34 cellular contexts compared by ENCODE assay signal in the genomic region with DNA sequence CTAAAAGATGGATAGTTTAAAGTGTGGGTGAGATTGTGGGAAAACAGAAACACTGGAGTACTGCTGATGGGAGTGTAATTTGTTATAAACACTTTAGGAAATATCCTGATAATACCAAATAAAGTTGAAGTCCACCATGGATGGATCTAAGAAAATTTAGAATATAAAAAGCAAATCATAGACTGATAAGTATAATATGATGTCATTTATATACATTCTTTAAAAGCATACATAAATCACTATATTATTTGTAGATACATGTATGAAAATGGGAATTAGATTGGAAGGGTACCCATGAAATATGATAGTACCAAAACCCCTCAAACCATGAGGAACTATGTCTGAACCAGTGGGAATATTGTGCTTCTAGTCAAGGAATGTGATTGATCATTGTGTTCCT. TPM values are rescaled to one million over a fixed set of nuclear protein-coding genes. Genes with fewer than 3 reads are reported as not detected.
DNase-seq lines count a peak whose midpoint lies in the region; ATAC-seq and TF ChIP-seq lines count a peak whose summit lies in the region.
"Had no signal": no experiment of that assay in that cellular context is flagged by ENCODE, and none has a peak within 500 bp of the region (broad histone marks: within the 10 kb centered on the region; RNA-seq: fewer than 3 reads in every experiment).

No MANE protein-coding gene starts in this region.

- H3K4me1 ChIP-seq in gastrocnemius medialis: peaks cover 11 to 44% of the 10 kb centered on the region in 2 donors

- intact Hi-C loops in activated CD4-positive, alpha-beta T cell treated with anti-CD3 and anti-CD28 coated beads for 36 hours (cut with DNase I, micrococcal nuclease): no loop called here
- intact Hi-C loops in gastrocnemius medialis (cut with DNase I; ENCODE audit: low total_unique reads): no loop called here

- CTCF ChIA-PET in activated CD4-positive, alpha-beta T cell treated with anti-CD3 and anti-CD28 coated beads for 36 hours (lab: Charles Lee): interaction anchor here (0.7 to 1.7 kb wide), 2 partner anchors 63 to 73 kb away, joined by 3 to 5 read pairs; no protein-coding TSS in a partner anchor

- peak overlapping the region; percentile 25 for H3K27ac Mint-ChIP-seq in activated CD4-positive, alpha-beta T cell treated with anti-CD3 and anti-CD28 coated beads for 36 hours
- H3K27ac Mint-ChIP-seq in HFFc6 (peak overlapping the region; percentile 84), chondrocyte (ENCODE audit: unreplicated experiment) (peak overlapping the region; percentile 80)
- H3K27ac Mint-ChIP-seq: activated naive CD8-positive, alpha-beta T cell treated with anti-CD3 and anti-CD28 coated beads, Interleukin-2, amount 10 ng/mL, durations not matched to agents 7 days and 5 days; WTC11 had no signal

- H3K36me3 ChIP-seq in gastrocnemius medialis: peaks cover 0 to 52% of the 10 kb centered on the region in 2 donors

- no peak for ATAC-seq in activated CD4-positive, alpha-beta T cell treated with anti-CD3 and anti-CD28 coated beads for 36 hours
- ATAC-seq in gastrocnemius medialis (no peak), HG03460 (IDR thresholded peaks at IDR 0.05; ENCODE audit: unreplicated experiment) (no peak), omental fat pad (ENCODE audit: low FRiP score) (no peak)
- ATAC-seq: naive thymus-derived CD8-positive, alpha-beta T cell; WTC11 had no signal

- no peak for TF ChIP-seq POLR2A in gastrocnemius medialis (IDR thresholded peaks at IDR 0.05)

- H3K4me3 ChIP-seq in gastrocnemius medialis: no peak overlapping the region
- H3K4me3 ChIP-seq: esophagus squamous epithelium, PC-9, spleen had no signal

- peaks cover 51% of the 10 kb centered on the region for H3K36me3 Mint-ChIP-seq in activated CD4-positive, alpha-beta T cell treated with anti-CD3 and anti-CD28 coated beads for 36 hours (ENCODE audit: low read depth)
- H3K36me3 Mint-ChIP-seq in HFFc6 (ENCODE audit: low read depth): peaks cover 33% of the 10 kb centered on the region
- H3K36me3 Mint-ChIP-seq in chondrocyte (ENCODE audit: low read depth): peaks cover 28% of the 10 kb centered on the region

- peak overlapping the region; percentile 22 to 85 (median 75) for H3K27ac ChIP-seq in gastrocnemius medialis
- H3K27ac ChIP-seq: 22Rv1, PC-9, spleen had no signal

- no peak overlapping the region for H3K4me3 Mint-ChIP-seq in activated CD4-positive, alpha-beta T cell treated with anti-CD3 and anti-CD28 coated beads for 36 hours
- H3K4me3 Mint-ChIP-seq in HFFc6 (no peak overlapping the region), chondrocyte (ENCODE audit: unreplicated experiment) (no peak overlapping the region)
- H3K4me3 Mint-ChIP-seq: activated naive CD8-positive, alpha-beta T cell treated with anti-CD3 and anti-CD28 coated beads, Interleukin-2, amount 10 ng/mL, durations not matched to agents 7 days and 5 days; CD4-positive, CD25-positive, alpha-beta regulatory T cell; naive thymus-derived CD8-positive, alpha-beta T cell; WTC11 had no signal

- POLR2A ChIA-PET in activated CD4-positive, alpha-beta T cell treated with anti-CD3 and anti-CD28 coated beads for 36 hours (lab: Charles Lee): interaction anchor here (0.6 kb wide), 1 partner anchor 8 kb away, joined by 3 read pairs; no protein-coding TSS in a partner anchor

- H3K27me3 Mint-ChIP-seq in activated CD4-positive, alpha-beta T cell treated with anti-CD3 and anti-CD28 coated beads for 36 hours: no peaks in the 10 kb centered on the region
- no peaks in the 10 kb centered on the region for H3K27me3 Mint-ChIP-seq in HFFc6 (ENCODE audit: insufficient read depth)
- H3K27me3 Mint-ChIP-seq in chondrocyte (ENCODE audit: low read depth): no peaks in the 10 kb centered on the region
- H3K27me3 Mint-ChIP-seq: activated naive CD8-positive, alpha-beta T cell treated with anti-CD3 and anti-CD28 coated beads, Interleukin-2, amount 10 ng/mL, durations not matched to agents 7 days and 5 days; CD4-positive, CD25-positive, alpha-beta regulatory T cell; naive thymus-derived CD8-positive, alpha-beta T cell had no signal

- H3K4me1 Mint-ChIP-seq in activated CD4-positive, alpha-beta T cell treated with anti-CD3 and anti-CD28 coated beads for 36 hours: peaks cover 58% of the 10 kb centered on the region
- H3K4me1 Mint-ChIP-seq in HFFc6 (ENCODE audit: low read depth): peaks cover 57% of the 10 kb centered on the region
- H3K4me1 Mint-ChIP-seq in chondrocyte (ENCODE audit: low read depth): peaks cover 48% of the 10 kb centered on the region
- H3K4me1 Mint-ChIP-seq: WTC11 had no signal

- in situ Hi-C loops in gastrocnemius medialis (cut with MboI; ENCODE audit: low sequenced_read_pairs in 4 of 4): no loop called here

- no peak for TF ChIP-seq CTCF in HFFc6 (IDR thresholded peaks at IDR 0.05)
- TF ChIP-seq CTCF in chondrocyte (IDR thresholded peaks at IDR 0.05): no peak
- TF ChIP-seq CTCF in gastrocnemius medialis (IDR thresholded peaks at IDR 0.05 in 4 of 5, conservative IDR thresholded peaks at IDR 0.05 in 1 of 5): no peak
- no peak for TF ChIP-seq CTCF in omental fat pad (IDR thresholded peaks at IDR 0.05)

- no peaks in the 10 kb centered on the region for H3K27me3 ChIP-seq in gastrocnemius medialis
- H3K27me3 ChIP-seq: esophagus squamous epithelium, spleen had no signal

- H3K9me3 ChIP-seq in gastrocnemius medialis: no peaks in the 10 kb centered on the region
- H3K9me3 ChIP-seq: esophagus squamous epithelium, spleen had no signal

- no peak for DNase-seq in activated CD4-positive, alpha-beta T cell treated with anti-CD3 and anti-CD28 coated beads for 36 hours
- DNase-seq in activated CD4-positive, alpha-beta T cell treated with anti-CD3 and anti-CD28 coated beads for 48 hours: no peak
- DNase-seq in HFFc6 (no peak), chondrocyte (ENCODE audit: low spot score) (no peak), gastrocnemius medialis (no peak), GM03348 (ENCODE audit: low spot score) (no peak), omental fat pad (ENCODE audit: low spot score) (no peak)
- DNase-seq: activated CD4-positive, alpha-beta T cell treated with anti-CD3 and anti-CD28 coated beads, Interleukin-2, amount 50 U/mL, for 48 hours; activated CD8-positive, alpha-beta memory T cell treated with anti-CD3 and anti-CD28 coated beads, Interleukin-2, amount 50 U/mL, for 48 hours; activated gamma-delta T cell; activated naive CD8-positive, alpha-beta T cell treated with anti-CD3 and anti-CD28 coated beads, Interleukin-2, amount 10 ng/mL, durations not matched to agents 7 days and 5 days; caudate nucleus; CD4-positive, CD25-positive, alpha-beta regulatory T cell; DND-41; esophagus squamous epithelium; GOT3; midbrain; naive thymus-derived CD8-positive, alpha-beta T cell; NCI-H1105; NCI-H1930; NCI-H524 treated with DMSO at 0.1 percent for 48 hours; nucleus accumbens; PC-9; SHP77; spleen; stimulated activated CD4-positive, alpha-beta T cell treated with anti-CD3 and anti-CD28 coated beads, Interleukin-2, amount 100 ng/mL, for 48 hours; T1000 had no signal

- no peaks in the 10 kb centered on the region for H3K9me3 Mint-ChIP-seq in activated CD4-positive, alpha-beta T cell treated with anti-CD3 and anti-CD28 coated beads for 36 hours (ENCODE audit: low read depth)
- H3K9me3 Mint-ChIP-seq in HFFc6 (no peaks in the 10 kb centered on the region), chondrocyte (ENCODE audit: low read depth) (no peaks in the 10 kb centered on the region)
- H3K9me3 Mint-ChIP-seq: activated naive CD8-positive, alpha-beta T cell treated with anti-CD3 and anti-CD28 coated beads, Interleukin-2, amount 10 ng/mL, durations not matched to agents 7 days and 5 days; CD4-positive, CD25-positive, alpha-beta regulatory T cell; naive thymus-derived CD8-positive, alpha-beta T cell; WTC11 had no signal

RNA-seq across cellular contexts. Expression of gene ZMPSTE24, which starts 7.9 kb away (rescaled TPM):
- total RNA-seq in activated CD4-positive, alpha-beta T cell treated with anti-CD3 and anti-CD28 coated beads for 36 hours: 10 to 100 TPM; 20.7 to 23.0 TPM
- 10 to 100 TPM; 66.4 to 79.3 (median 78.3) TPM for total RNA-seq in HFFc6 (2021; fragmentation: NEBNext Ultra II Directional; extraction: Animal tissue kit (Norgen Biotek cat#: 25700))
- total RNA-seq in chondrocyte (49.5 to 62.3 TPM (median 49.6 TPM) in 3 replicates), gastrocnemius medialis (10 to 100 TPM; 19.9 to 31.9 (median 24.0) TPM), omental fat pad (10 to 100 TPM; 34.8 to 38.3 (median 36.2) TPM)

RNA-seq across cellular contexts. Expression of gene TMCO2, which starts 18.2 kb away (rescaled TPM):
- total RNA-seq in activated CD4-positive, alpha-beta T cell treated with anti-CD3 and anti-CD28 coated beads for 36 hours: not detected
- total RNA-seq in HFFc6 (2021; fragmentation: NEBNext Ultra II Directional; extraction: Animal tissue kit (Norgen Biotek cat#: 25700)): not detected
- not detected in 3 replicates for total RNA-seq in chondrocyte
- not detected for total RNA-seq in gastrocnemius medialis
- not detected for total RNA-seq in omental fat pad
- total RNA-seq: activated naive CD8-positive, alpha-beta T cell treated with anti-CD3 and anti-CD28 coated beads, Interleukin-2, amount 10 ng/mL, durations not matched to agents 7 days and 5 days; CD4-positive, CD25-positive, alpha-beta regulatory T cell; esophagus squamous epithelium; glomerular endothelial cell; liver; M059J; naive thymus-derived CD8-positive, alpha-beta T cell; PC-9; spleen; urinary bladder; WTC11 had no signal

RNA-seq across cellular contexts. Expression of gene COL9A2, which starts 51.2 kb away (rescaled TPM):
- total RNA-seq in activated CD4-positive, alpha-beta T cell treated with anti-CD3 and anti-CD28 coated beads for 36 hours: 1 to 10 TPM; 2.5 to 3.0 TPM
- total RNA-seq in HFFc6 (2021; fragmentation: NEBNext Ultra II Directional; extraction: Animal tissue kit (Norgen Biotek cat#: 25700)): under 1 TPM; 0.07 to 0.48 (median 0.32) TPM
- total RNA-seq in chondrocyte (4.9 to 10.4 TPM (median 9.9 TPM) in 3 replicates), gastrocnemius medialis (1 to 10 TPM in 1 of 4 donors, under 1 TPM in 1, not detected in 2; 0.07 to 8.9 TPM), omental fat pad (10 to 100 TPM in 2 of 4 donors, 1 to 10 TPM in 2; 1.6 to 15.6 (median 9.0) TPM)

Comparison
In these comparisons a context has a peak if more than half of its experiments do, and no peak if none do; other contexts are left out.
1. H3K27ac Mint-ChIP-seq: peak in every context shown above with its lines; median percentile 84 in HFFc6; 80 in chondrocyte; 25 in activated CD4-positive, alpha-beta T cell treated with anti-CD3 and anti-CD28 coated beads for 36 hours.